8 cellular contexts compared by ENCODE assay signal in genomic region chr7:100427762-100428198, GRCh38. TPM values are rescaled to one million over a fixed set of nuclear protein-coding genes. Genes with fewer than 3 reads are reported as not detected.
DNase-seq lines count a peak whose midpoint lies in the region; ATAC-seq and TF ChIP-seq lines count a peak whose summit lies in the region.

No MANE protein-coding gene starts in this region.

- peak overlapping the region; percentile 66 for H3K4me3 ChIP-seq in brain microvascular endothelial cell (ENCODE audit: low read depth, low read length)
- H3K4me3 ChIP-seq in transverse colon = peak overlapping the region in 3 of 4 donors; percentile 72 to 94 (median 87)
- no peak overlapping the region; the same call in 1 of the 2 replicates for H3K4me3 ChIP-seq in SJCRH30

- TF ChIP-seq POLR2A in transverse colon (IDR thresholded peaks at IDR 0.05) = no peak

- H3K4me1 ChIP-seq in transverse colon (peaks cover 12 to 27% (median 23%) of the 10 kb centered on the region in 4 donors), SJCRH30 (no peaks in the 10 kb centered on the region; the same call in 1 of the 2 replicates)

- H3K27ac ChIP-seq in brain microvascular endothelial cell (no peak overlapping the region), transverse colon (peak overlapping the region; percentile 97 to 100 (median 100)), SJCRH30 (no peak overlapping the region)

- H3K9me3 ChIP-seq in transverse colon (no peaks in the 10 kb centered on the region), SJCRH30 (replicated peaks) (no peaks in the 10 kb centered on the region)

- H3K36me3 Mint-ChIP-seq in activated naive CD4-positive, alpha-beta T cell treated with anti-CD3 and anti-CD28 coated beads, Interleukin-2, amount 50 U/mL, for 24 hours = peaks cover 3% of the 10 kb centered on the region
- peaks cover 3% of the 10 kb centered on the region for H3K36me3 Mint-ChIP-seq in memory B cell

- in situ Hi-C loops in brain microvascular endothelial cell (cut with HindIII; ENCODE audit: low pct_ligation_motif_present, low sequenced_read_pairs) = no loop called here
- in situ Hi-C loops in transverse colon (cut with MboI; ENCODE audit: low pct_ligation_motif_present in 1 of 4, low pct_unique_long_range_greater_than_20kb in 1 of 4, low sequenced_read_pairs in 3 of 4) = no loop called here

- TF ChIP-seq EP300 in transverse colon (IDR thresholded peaks at IDR 0.05; ENCODE audit: low read depth) = no peak

- intact Hi-C loops in transverse colon (cut with DNase I; ENCODE audit: low total_unique reads) = no loop called here

- H3K27me3 Mint-ChIP-seq in activated naive CD4-positive, alpha-beta T cell treated with anti-CD3 and anti-CD28 coated beads, Interleukin-2, amount 50 U/mL, for 24 hours = no peaks in the 10 kb centered on the region
- H3K27me3 Mint-ChIP-seq in memory B cell = no peaks in the 10 kb centered on the region

- peak overlapping the region; percentile 99 for H3K27ac Mint-ChIP-seq in activated naive CD4-positive, alpha-beta T cell treated with anti-CD3 and anti-CD28 coated beads, Interleukin-2, amount 50 U/mL, for 24 hours
- H3K27ac Mint-ChIP-seq in memory B cell = peak overlapping the region; percentile 100

- H3K4me3 Mint-ChIP-seq in activated naive CD4-positive, alpha-beta T cell treated with anti-CD3 and anti-CD28 coated beads, Interleukin-2, amount 50 U/mL, for 24 hours = peak overlapping the region; percentile 98
- H3K4me3 Mint-ChIP-seq in memory B cell = peak overlapping the region; percentile 97

- H3K4me1 Mint-ChIP-seq in activated naive CD4-positive, alpha-beta T cell treated with anti-CD3 and anti-CD28 coated beads, Interleukin-2, amount 50 U/mL, for 24 hours = peaks cover 26% of the 10 kb centered on the region
- H3K4me1 Mint-ChIP-seq in memory B cell = peaks cover 19% of the 10 kb centered on the region

- H3K36me3 ChIP-seq in brain microvascular endothelial cell (replicated peaks) = peaks cover 2% of the 10 kb centered on the region
- H3K36me3 ChIP-seq in transverse colon = no peaks in the 10 kb centered on the region
- peaks cover 19% of the 10 kb centered on the region for H3K36me3 ChIP-seq in SJCRH30

- H3K9me3 Mint-ChIP-seq in activated naive CD4-positive, alpha-beta T cell treated with anti-CD3 and anti-CD28 coated beads, Interleukin-2, amount 50 U/mL, for 24 hours = no peaks in the 10 kb centered on the region
- H3K9me3 Mint-ChIP-seq in memory B cell = no peaks in the 10 kb centered on the region

- H3K27me3 ChIP-seq in brain microvascular endothelial cell (replicated peaks) (no peaks in the 10 kb centered on the region), transverse colon (no peaks in the 10 kb centered on the region), SJCRH30 (no peaks in the 10 kb centered on the region)

- ATAC-seq in memory B cell (ENCODE audit: low read depth) = no peak

- DNase-seq in activated naive CD4-positive, alpha-beta T cell (lab: John Stamatoyannopoulos, UW) = no peak
- DNase-seq in brain microvascular endothelial cell = no peak
- no peak for DNase-seq in memory B cell (ENCODE audit: low spot score in 2 of 2)
- no peak for DNase-seq in transverse colon
- no peak for DNase-seq in SJCRH30
- DNase-seq in occipital lobe (lab: John Stamatoyannopoulos, UW) = no peak
- no peak for DNase-seq in islet precursor cell

- WGBS in transverse colon (ENCODE audit: low coverage in 1 of 2), 2 donors = 59 to 62% methylated on average over 13 to 15 of the region's 16 CpGs

- no peak for TF ChIP-seq CTCF in brain microvascular endothelial cell (IDR thresholded peaks at IDR 0.05; ENCODE audit: low read depth, low read length, missing control alignments)
- no peak for TF ChIP-seq CTCF in transverse colon (IDR thresholded peaks at IDR 0.05)

RNA-seq across cellular contexts. Expression of gene ZCWPW1, which starts 0.7 kb away (rescaled TPM):
- total RNA-seq in transverse colon (1 to 10 TPM in 1 of 4 donors, under 1 TPM in 2, not detected in 1; 0.68 to 2.4 (median 0.80) TPM), occipital lobe (4.2 TPM)
- total RNA-seq in SJCRH30 (2014; rRNA removed; shearing (Covaris generic)) = 1.1 and 1.2 TPM in 2 replicates

RNA-seq across cellular contexts. Expression of gene MEPCE, which starts 1.9 kb away (rescaled TPM):
- total RNA-seq in transverse colon (10 to 100 TPM; 25.9 to 41.9 (median 30.5) TPM), occipital lobe (25.3 TPM)
- 48.2 and 50.6 TPM in 2 replicates for total RNA-seq in SJCRH30 (2014; rRNA removed; shearing (Covaris generic))

RNA-seq across cellular contexts. Expression of gene PPP1R35, which starts 8.5 kb away (rescaled TPM):
- total RNA-seq in transverse colon (10 to 100 TPM; 17.1 to 98.4 (median 37.2) TPM), occipital lobe (5.1 TPM)
- 11.2 and 11.7 TPM in 2 replicates for total RNA-seq in SJCRH30 (2014; rRNA removed; shearing (Covaris generic))

RNA-seq across cellular contexts. Expression of gene SPACDR, which starts 36.3 kb away (rescaled TPM):
- total RNA-seq in transverse colon = not detected
- not detected in 2 replicates for total RNA-seq in SJCRH30 (2014; rRNA removed; shearing (Covaris generic))
- total RNA-seq in occipital lobe = not detected

RNA-seq across cellular contexts. Expression of gene TSC22D4, which starts 51.2 kb away (rescaled TPM):
- 100 to 1,000 TPM in 1 of 4 donors, 10 to 100 TPM in 3; 41.6 to 101 (median 67.6) TPM for total RNA-seq in transverse colon
- 13.7 and 14.7 TPM in 2 replicates for total RNA-seq in SJCRH30 (2014; rRNA removed; shearing (Covaris generic))
- 9.7 TPM for total RNA-seq in occipital lobe

Comparison
In these comparisons a context has a peak if more than half of its experiments do, and no peak if none do; other contexts are left out.
1. H3K27ac ChIP-seq: peak in transverse colon (4 of 4); none in brain microvascular endothelial cell (single experiment) and SJCRH30 (single experiment).